8 cellular contexts compared by ENCODE assay signal in the genomic region with DNA sequence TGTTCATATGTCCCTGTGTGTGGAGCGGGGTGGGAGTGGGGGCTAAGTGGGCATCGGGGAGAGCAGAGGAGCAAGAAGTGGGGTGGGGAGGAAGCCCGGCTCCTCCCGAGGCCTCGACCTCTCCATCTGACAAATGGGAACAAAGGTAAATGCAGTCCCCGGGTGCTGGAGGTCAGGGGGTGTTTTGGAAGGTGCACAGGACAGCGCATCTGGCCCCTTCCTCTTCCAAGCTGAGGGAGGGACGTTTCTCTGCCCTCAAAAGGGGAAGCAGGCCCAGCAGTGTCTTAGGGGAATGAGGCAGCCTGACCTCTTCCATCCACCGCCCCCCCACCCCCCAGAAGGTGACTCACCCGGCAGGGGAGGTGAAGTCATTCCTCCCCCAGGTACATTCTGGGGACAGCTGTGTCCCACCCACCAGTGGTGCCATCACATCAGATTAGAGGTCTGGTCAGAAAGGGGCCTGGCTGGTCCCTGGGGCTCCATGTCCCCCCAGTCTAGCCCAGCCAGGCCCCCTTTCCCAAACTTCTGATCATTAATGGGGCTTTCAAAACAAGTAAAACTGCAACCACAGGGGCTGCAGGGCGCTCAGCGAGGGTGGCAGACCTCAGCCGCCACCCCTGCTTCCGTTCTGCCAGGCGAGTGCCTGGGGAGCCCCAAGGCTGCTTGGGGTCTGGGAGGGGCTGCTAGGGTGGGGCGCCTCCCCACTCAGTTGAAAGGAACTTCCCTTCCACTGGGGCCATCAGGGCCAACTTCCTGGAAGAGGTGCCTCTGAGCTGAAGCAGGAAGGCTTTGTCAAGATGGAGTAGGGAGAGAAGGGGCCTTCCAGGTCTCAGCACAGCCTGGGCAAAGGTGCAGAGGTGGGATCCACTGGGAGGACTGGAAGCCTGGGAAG. TPM values are rescaled to one million over a fixed set of nuclear protein-coding genes. Genes with fewer than 3 reads are reported as not detected.
DNase-seq lines count a peak whose midpoint lies in the region; ATAC-seq lines count a peak whose summit lies in the region.

No MANE protein-coding gene starts in this region.

- intact Hi-C loops in Right ventricle myocardium superior (cut with DNase I): no loop called here

- ATAC-seq in Right ventricle myocardium superior (ENCODE audit: poor library complexity): peak; percentile 44

- DNase-seq in NCI-H748 (lab: John Stamatoyannopoulos, UW; ENCODE audit: unreplicated experiment) (peak; percentile 26), NCI-H748 treated with DMSO at 0.1 percent for 48 hours (lab: John Stamatoyannopoulos, UW) (no peak), NOMO-1 treated with dmso at 0.1 percent for 144 hours (lab: John Stamatoyannopoulos, UW; ENCODE audit: unreplicated experiment) (peak; percentile 87), Right ventricle myocardium superior (no peak), LoVo (ENCODE audit: low spot score) (no peak), superior temporal gyrus (ENCODE audit: extremely low spot score) (no peak)
- peak; percentile 83 for DNase-seq in activated T-cell treated with anti-CD3 and anti-CD28 coated beads, Interleukin-2, amount 50 U/mL, for 1 hour
- DNase-seq in stimulated activated CD4-positive, alpha-beta T cell treated with anti-CD3 and anti-CD28 coated beads, Interleukin-2, amount 100 ng/mL, for 4 hours (ENCODE audit: low read depth): peak; percentile 67

RNA-seq across cellular contexts. Expression of a gene that starts 10.7 kb away (rescaled TPM):
- total RNA-seq in Right ventricle myocardium superior: 4.6 TPM

RNA-seq across cellular contexts. Expression of a gene that starts 25.0 kb away (rescaled TPM):
- total RNA-seq in Right ventricle myocardium superior: 14.7 TPM

RNA-seq across cellular contexts. Expression of a gene that starts 28.5 kb away (rescaled TPM):
- 9.9 TPM for total RNA-seq in Right ventricle myocardium superior

RNA-seq across cellular contexts. Expression of a gene that starts 54.1 kb away (rescaled TPM):
- not detected for total RNA-seq in Right ventricle myocardium superior

Comparison
In these comparisons a context has a peak if more than half of its experiments do, and no peak if none do; other contexts are left out.
1. DNase-seq: peak in NCI-H748 (single experiment), NOMO-1 treated with dmso at 0.1 percent for 144 hours (single experiment), activated T-cell treated with anti-CD3 and anti-CD28 coated beads, Interleukin-2, amount 50 U/mL, for 1 hour (single experiment) and stimulated activated CD4-positive, alpha-beta T cell treated with anti-CD3 and anti-CD28 coated beads, Interleukin-2, amount 100 ng/mL, for 4 hours (single experiment); none in NCI-H748 treated with DMSO at 0.1 percent for 48 hours (single experiment), Right ventricle myocardium superior (single experiment), LoVo (single experiment) and superior temporal gyrus (single experiment).